2 cellular contexts compared by ENCODE assay signal in genomic region chr2:18596993-18597392, GRCh38.
TF ChIP-seq lines count a peak whose summit lies in the region.

No MANE protein-coding gene starts in this region.

TF ChIP-seq in liver, 16 proteins besides CTCF, POLR2A, EP300 and RAD21:
- peak; percentile 36 for TF ChIP-seq HNF4G (IDR thresholded peaks at IDR 0.05)
- TF ChIP-seq REST (IDR thresholded peaks at IDR 0.05) = peak; percentile 24
- TF ChIP-seq FOXA1 (IDR thresholded peaks at IDR 0.05) = peak; percentile 57
- peak in 1 of 2 donors; percentile 60 for TF ChIP-seq GABPA (IDR thresholded peaks at IDR 0.05 in 1 of 2, conservative IDR thresholded peaks at IDR 0.05 in 1 of 2)
- no peak for TF ChIP-seq TAF1 (conservative IDR thresholded peaks at IDR 0.05)
- peak; percentile 25 for TF ChIP-seq NR2F2 (IDR thresholded peaks at IDR 0.05)
- TF ChIP-seq SP1 (IDR thresholded peaks at IDR 0.05) = peak; percentile 91
- TF ChIP-seq FOXA2 (IDR thresholded peaks at IDR 0.05) = no peak
- peak; percentile 60 to 84 for TF ChIP-seq JUND (IDR thresholded peaks at IDR 0.05)
- peak; percentile 75 for TF ChIP-seq ATF3 (IDR thresholded peaks at IDR 0.05)
- peak; percentile 78 to 85 for TF ChIP-seq HNF4A (conservative IDR thresholded peaks at IDR 0.05)
- TF ChIP-seq MAX (IDR thresholded peaks at IDR 0.05) = peak; percentile 85
- peak in 1 of 2 donors; percentile 69 for TF ChIP-seq EGR1 (IDR thresholded peaks at IDR 0.05; ENCODE audit: low read depth in 2 of 2)
- peak; percentile 58 for TF ChIP-seq ZBTB33 (IDR thresholded peaks at IDR 0.05)
- peak; percentile 53 for TF ChIP-seq YY1 (IDR thresholded peaks at IDR 0.05)
- TF ChIP-seq RXRA (IDR thresholded peaks at IDR 0.05) = peak; percentile 91 to 92
TF ChIP-seq in liver: peak in this region for 14.

TF ChIP-seq in HepG2, 621 proteins besides CTCF, POLR2A, EP300 and RAD21:
- TF ChIP-seq HES4 (CRISPR knock-in tag; IDR thresholded peaks at IDR 0.05; ENCODE audit: borderline replicate concordance) (no peak), RXRB (CRISPR knock-in tag; IDR thresholded peaks at IDR 0.05; ENCODE audit: borderline replicate concordance) (no peak), ZNF546 (CRISPR knock-in tag; conservative IDR thresholded peaks at IDR 0.05) (no peak), ZBED4 (CRISPR knock-in tag; IDR thresholded peaks at IDR 0.05; ENCODE audit: borderline replicate concordance) (no peak), ZNF18 (CRISPR knock-in tag; IDR thresholded peaks at IDR 0.05; ENCODE audit: insufficient replicate concordance) (no peak), ZNF30 (CRISPR knock-in tag; IDR thresholded peaks at IDR 0.05) (no peak), JUN (CRISPR knock-in tag; IDR thresholded peaks at IDR 0.05) (no peak), ZNF235 (CRISPR knock-in tag; IDR thresholded peaks at IDR 0.05; ENCODE audit: borderline replicate concordance) (no peak), FOXP1 (IDR thresholded peaks at IDR 0.05) (no peak), FOXP1 (CRISPR knock-in tag; IDR thresholded peaks at IDR 0.05) (no peak), ZBTB2 (CRISPR knock-in tag; IDR thresholded peaks at IDR 0.05; ENCODE audit: low read depth) (no peak), TARDBP (CRISPR knock-in tag; IDR thresholded peaks at IDR 0.05) (no peak), TOPORS (CRISPR knock-in tag; IDR thresholded peaks at IDR 0.05) (no peak), TFE3 (CRISPR knock-in tag; IDR thresholded peaks at IDR 0.05) (no peak), THAP11 (CRISPR knock-in tag; IDR thresholded peaks at IDR 0.05) (no peak), DR1 (CRISPR knock-in tag; IDR thresholded peaks at IDR 0.05) (no peak), ZNF615 (CRISPR knock-in tag; IDR thresholded peaks at IDR 0.05; ENCODE audit: borderline replicate concordance) (no peak)
